ENCODE assay signal across 26 cellular contexts in the genomic region with DNA sequence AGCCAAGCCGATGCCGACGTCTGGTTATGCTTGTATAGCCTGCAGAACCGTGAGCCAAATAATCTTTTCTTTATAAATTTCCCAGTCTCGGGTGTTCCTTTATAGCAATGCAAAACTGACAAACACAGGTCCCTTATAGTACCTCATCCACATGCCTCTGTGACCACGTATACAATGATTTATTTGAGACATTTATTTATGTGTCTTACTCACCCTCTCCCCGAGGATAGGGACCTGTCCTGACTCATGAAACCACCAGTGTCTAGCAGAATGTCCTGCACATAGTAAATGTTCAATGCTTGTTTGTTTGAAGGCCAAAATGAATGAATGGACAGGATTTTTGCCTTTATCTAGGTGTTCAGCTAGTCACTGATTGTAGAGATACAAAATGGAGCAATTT.
DNase-seq lines count a peak whose midpoint lies in the region; ATAC-seq, FAIRE-seq and TF ChIP-seq lines count a peak whose summit lies in the region.
"Had no signal": no experiment of that assay in that cellular context is flagged by ENCODE, and none has a peak within 500 bp of the region (broad histone marks: within the 10 kb centered on the region; RNA-seq: fewer than 3 reads in every experiment).

No MANE protein-coding gene starts in this region.

- no peak for ATAC-seq in HG03139 (IDR thresholded peaks at IDR 0.05; ENCODE audit: unreplicated experiment)
- ATAC-seq: activated CD8-positive, alpha-beta T cell treated with anti-CD3 and anti-CD28 coated beads for 36 hours; left colon; naive thymus-derived CD4-positive, alpha-beta T cell; right lobe of liver had no signal

- H3K4me1 Mint-ChIP-seq in astrocyte (ENCODE audit: low read depth, unreplicated experiment) = peaks cover 2% of the 10 kb centered on the region
- H3K4me1 Mint-ChIP-seq: CD4-positive, alpha-beta memory T cell; IgD-negative memory B cell; naive thymus-derived CD4-positive, alpha-beta T cell had no signal

- no peak overlapping the region for H3K9ac ChIP-seq in astrocyte (ENCODE audit: low read length)

- no peak overlapping the region for H2AFZ ChIP-seq in astrocyte (ENCODE audit: low read depth, low read length)
- H2AFZ ChIP-seq: PC-9 had no signal

- POLR2A ChIA-PET in BJ (lab: Charles Lee) = no interaction called here

- no peak overlapping the region for H3K4me2 ChIP-seq in astrocyte (ENCODE audit: low read length)
- H3K4me2 ChIP-seq: PC-9 had no signal

- TF ChIP-seq CTCF in BJ (IDR thresholded peaks at IDR 0.05; ENCODE audit: insufficient read depth, low read depth, low read length) (no peak), astrocyte (IDR thresholded peaks at IDR 0.05; ENCODE audit: insufficient read depth, low read depth, low read length) (no peak), kidney epithelial cell (IDR thresholded peaks at IDR 0.05; ENCODE audit: insufficient read depth, low read length, poor library complexity, severe bottlenecking) (no peak), adrenal gland (IDR thresholded peaks at IDR 0.05) (no peak)

- TF ChIP-seq POLR2A in adrenal gland (IDR thresholded peaks at IDR 0.05) = no peak

- 67 to 79% (median 71%) methylated on average over 7 of the region's 7 CpGs for WGBS in adrenal gland, 4 donors

- H3K4me1 ChIP-seq in astrocyte (ENCODE audit: insufficient read depth, low read length) (peaks cover 7% of the 10 kb centered on the region), adrenal gland (replicated peaks in 1 of 2) (no peaks in the 10 kb centered on the region)
- H3K4me1 ChIP-seq: right lobe of liver had no signal

- CTCF ChIA-PET in BJ (lab: Yijun Ruan, JAX) = interaction anchor here (1.1 kb wide), 1 partner anchor 22 kb away, joined by 4 read pairs; no protein-coding TSS in a partner anchor

- H3K36me3 ChIP-seq in BJ (ENCODE audit: control insufficient read depth, insufficient read depth, low read length) = no peaks in the 10 kb centered on the region
- H3K36me3 ChIP-seq in astrocyte (ENCODE audit: insufficient read depth, low read length) = no peaks in the 10 kb centered on the region
- no peaks in the 10 kb centered on the region for H3K36me3 ChIP-seq in kidney epithelial cell (ENCODE audit: control insufficient read depth, insufficient read depth, low read length)
- no peaks in the 10 kb centered on the region for H3K36me3 ChIP-seq in adrenal gland (replicated peaks in 1 of 2)
- H3K36me3 ChIP-seq: ovary, right lobe of liver, thoracic aorta had no signal

- in situ Hi-C loops in KBM-7 (cut with MboI; ENCODE audit: low pct_unique_long_range_greater_than_20kb, low sequenced_read_pairs) = no loop called here

- peaks cover 7% of the 10 kb centered on the region for H3K9me3 Mint-ChIP-seq in astrocyte (ENCODE audit: unreplicated experiment)

- peak; percentile 5 for DNase-seq in BJ (ENCODE audit: low read depth)
- peak; percentile 65 for DNase-seq in HTR-8/SVneo (ENCODE audit: insufficient read length, low spot score)
- peak; percentile 43 for DNase-seq in astrocyte (ENCODE audit: low read depth)
- peak; percentile 43 for DNase-seq in kidney epithelial cell (ENCODE audit: low read depth)
- DNase-seq in stimulated activated naive CD4-positive, alpha-beta T cell (lab: John Stamatoyannopoulos, UW) = no peak
- DNase-seq in KBM-7 = no peak
- no peak for DNase-seq in adrenal gland
- DNase-seq: activated CD4-positive, CD25-positive, alpha-beta regulatory T cell; activated CD8-positive, alpha-beta T cell treated with anti-CD3 and anti-CD28 coated beads for 36 hours; activated naive CD4-positive, alpha-beta T cell; amygdala; CD4-positive, alpha-beta memory T cell; central memory CD4-positive, alpha-beta T cell; dorsolateral prefrontal cortex; erythroblast; left colon; naive thymus-derived CD4-positive, alpha-beta T cell; NCI-H1694 treated with DMSO at 0.1 percent for 48 hours; NCI-H774; ovary; PC-9; right lobe of liver; T-helper 9 cell had no signal

- H3K4me3 ChIP-seq in BJ (ENCODE audit: low read depth, low read length) (no peak overlapping the region), astrocyte (ENCODE audit: insufficient read depth, low read depth, low read length) (no peak overlapping the region), kidney epithelial cell (ENCODE audit: low read depth, low read length) (no peak overlapping the region), adrenal gland (no peak overlapping the region)
- H3K4me3 ChIP-seq: dorsolateral prefrontal cortex, ovary, PC-9, right lobe of liver, thoracic aorta had no signal

- no peaks in the 10 kb centered on the region for H3K27me3 Mint-ChIP-seq in astrocyte (ENCODE audit: low read depth, unreplicated experiment)
- H3K27me3 Mint-ChIP-seq: activated CD8-positive, alpha-beta T cell treated with anti-CD3 and anti-CD28 coated beads for 36 hours; IgD-negative memory B cell had no signal

- intact Hi-C loops in adrenal gland (cut with DNase I) = no loop called here

- FAIRE-seq in HTR-8/SVneo (lab: Jason Lieb, UNC) = peak; percentile 46
- peak; percentile 60 for FAIRE-seq in astrocyte (lab: Jason Lieb, UNC)

- H3K27me3 ChIP-seq in BJ (ENCODE audit: control insufficient read depth, insufficient read depth, low read length) (no peaks in the 10 kb centered on the region), astrocyte (ENCODE audit: insufficient read depth, low read length) (no peaks in the 10 kb centered on the region), kidney epithelial cell (ENCODE audit: control insufficient read depth, insufficient read depth, low read length) (peaks cover 2% of the 10 kb centered on the region), adrenal gland (no peaks in the 10 kb centered on the region)
- H3K27me3 ChIP-seq: ovary, right lobe of liver had no signal

- H3K4me3 Mint-ChIP-seq in astrocyte (ENCODE audit: unreplicated experiment) = no peak overlapping the region
- H3K4me3 Mint-ChIP-seq: activated CD8-positive, alpha-beta T cell treated with anti-CD3 and anti-CD28 coated beads for 36 hours; CD4-positive, alpha-beta memory T cell; IgD-negative memory B cell; naive thymus-derived CD4-positive, alpha-beta T cell had no signal

- no peaks in the 10 kb centered on the region for H3K36me3 Mint-ChIP-seq in astrocyte (ENCODE audit: low read depth, unreplicated experiment)
- H3K36me3 Mint-ChIP-seq: CD4-positive, alpha-beta memory T cell; IgD-negative memory B cell had no signal

- H4K20me1 ChIP-seq in astrocyte (ENCODE audit: insufficient read depth, low read length) = no peaks in the 10 kb centered on the region

- no peak overlapping the region for H3K27ac Mint-ChIP-seq in astrocyte (ENCODE audit: unreplicated experiment)
- H3K27ac Mint-ChIP-seq: activated CD8-positive, alpha-beta T cell treated with anti-CD3 and anti-CD28 coated beads for 36 hours; CD4-positive, alpha-beta memory T cell; IgD-negative memory B cell; naive thymus-derived CD4-positive, alpha-beta T cell had no signal

- H3K27ac ChIP-seq in astrocyte (ENCODE audit: low read depth, low read length) = no peak overlapping the region
- no peak overlapping the region for H3K27ac ChIP-seq in adrenal gland
- H3K27ac ChIP-seq: dorsolateral prefrontal cortex, ovary, PC-9, right lobe of liver, thoracic aorta had no signal

- H3K9me3 ChIP-seq in astrocyte (ENCODE audit: insufficient read depth, low read depth, low read length) (peaks cover 3% of the 10 kb centered on the region), adrenal gland (replicated peaks in 1 of 3) (no peaks in the 10 kb centered on the region)
- H3K9me3 ChIP-seq: ovary, right lobe of liver, thoracic aorta had no signal

- H3K79me2 ChIP-seq in astrocyte (ENCODE audit: insufficient read depth, low read length) = no peaks in the 10 kb centered on the region

Comparison
In these comparisons a context has a peak if more than half of its experiments do, and no peak if none do; other contexts are left out.
1. DNase-seq: peak in BJ (single experiment), HTR-8/SVneo (single experiment), astrocyte (single experiment) and kidney epithelial cell (single experiment); none in stimulated activated naive CD4-positive, alpha-beta T cell (0 of 6), KBM-7 (single experiment) and adrenal gland (0 of 7).